In genomic region chr2:9311488-9311887, GRCh38 we compare ENCODE assay signal across 9 cellular contexts.
DNase-seq lines count a peak whose midpoint lies in the region; ATAC-seq and TF ChIP-seq lines count a peak whose summit lies in the region.
"Had no signal": no experiment of that assay in that cellular context is flagged by ENCODE, and none has a peak within 500 bp of the region (broad histone marks: within the 10 kb centered on the region; RNA-seq: fewer than 3 reads in every experiment).

No MANE protein-coding gene starts in this region.

- DNase-seq in HT1080 (ENCODE audit: low read depth) (peak; percentile 90), cerebellar cortex (ENCODE audit: low spot score) (peak; percentile 89), kidney tubule cell (ENCODE audit: low spot score) (peak; percentile 88), superior temporal gyrus (ENCODE audit: extremely low spot score) (peak; percentile 41), prostate gland (ENCODE audit: low spot score) (no peak)
- no peak for DNase-seq in T-helper 2 cell treated with Interferon-gamma antibody and Interleukin-4, amounts not matched to agents 5 μg/mL and 100 μg/mL, for 36 hours (ENCODE audit: low spot score)
- DNase-seq in effector CD4-positive, alpha-beta T cell, result no peak

- TF ChIP-seq POLR2A in prostate gland (IDR thresholded peaks at IDR 0.05), result no peak

- H3K27me3 Mint-ChIP-seq in T-helper 2 cell treated with Interferon-gamma antibody and Interleukin-4, amounts not matched to agents 5 μg/mL and 100 μg/mL, for 36 hours (ENCODE audit: low read depth), result no peaks in the 10 kb centered on the region
- H3K27me3 Mint-ChIP-seq: activated naive CD4-positive, alpha-beta T cell treated with anti-CD3 and anti-CD28 coated beads, Interleukin-2, amount 50 U/mL, for 24 hours had no signal

- peak overlapping the region in 1 of 2 donors; percentile 32 for H3K27ac ChIP-seq in prostate gland

- no peaks in the 10 kb centered on the region for H3K36me3 ChIP-seq in prostate gland

- no peak for ATAC-seq in HG02938 (IDR thresholded peaks at IDR 0.05; ENCODE audit: unreplicated experiment)

- H3K9me3 ChIP-seq in prostate gland, result no peaks in the 10 kb centered on the region

- H3K4me1 ChIP-seq in prostate gland (replicated peaks), result no peaks in the 10 kb centered on the region

- H3K27me3 ChIP-seq in prostate gland (replicated peaks; ENCODE audit: insufficient read depth), result no peaks in the 10 kb centered on the region

- H3K36me3 Mint-ChIP-seq in T-helper 2 cell treated with Interferon-gamma antibody and Interleukin-4, amounts not matched to agents 5 μg/mL and 100 μg/mL, for 36 hours (ENCODE audit: low read depth), result no peaks in the 10 kb centered on the region
- H3K36me3 Mint-ChIP-seq: activated naive CD4-positive, alpha-beta T cell treated with anti-CD3 and anti-CD28 coated beads, Interleukin-2, amount 50 U/mL, for 24 hours had no signal

- 76% methylated on average over 12 of the region's 12 CpGs for WGBS in prostate gland

- H3K4me3 ChIP-seq in prostate gland, result no peak overlapping the region

- peaks cover 2% of the 10 kb centered on the region for H3K4me1 Mint-ChIP-seq in T-helper 2 cell treated with Interferon-gamma antibody and Interleukin-4, amounts not matched to agents 5 μg/mL and 100 μg/mL, for 36 hours (ENCODE audit: low read depth)

- H3K9me3 Mint-ChIP-seq in T-helper 2 cell treated with Interferon-gamma antibody and Interleukin-4, amounts not matched to agents 5 μg/mL and 100 μg/mL, for 36 hours, result no peaks in the 10 kb centered on the region
- H3K9me3 Mint-ChIP-seq: activated naive CD4-positive, alpha-beta T cell treated with anti-CD3 and anti-CD28 coated beads, Interleukin-2, amount 50 U/mL, for 24 hours had no signal

- no peak for TF ChIP-seq CTCF in prostate gland (IDR thresholded peaks at IDR 0.05)

- H3K4me3 Mint-ChIP-seq in T-helper 2 cell treated with Interferon-gamma antibody and Interleukin-4, amounts not matched to agents 5 μg/mL and 100 μg/mL, for 36 hours, result no peak overlapping the region
- H3K4me3 Mint-ChIP-seq: activated naive CD4-positive, alpha-beta T cell treated with anti-CD3 and anti-CD28 coated beads, Interleukin-2, amount 50 U/mL, for 24 hours had no signal

- intact Hi-C loops in prostate gland (cut with DNase I), result loop anchor here (5.0 kb wide), 1 partner anchor 104 kb away; the partner anchor contains the start of gene ASAP2

- H3K27ac Mint-ChIP-seq in T-helper 2 cell treated with Interferon-gamma antibody and Interleukin-4, amounts not matched to agents 5 μg/mL and 100 μg/mL, for 36 hours, result no peak overlapping the region
- H3K27ac Mint-ChIP-seq: activated naive CD4-positive, alpha-beta T cell treated with anti-CD3 and anti-CD28 coated beads, Interleukin-2, amount 50 U/mL, for 24 hours had no signal

Comparison
In these comparisons a context has a peak if more than half of its experiments do, and no peak if none do; other contexts are left out.
1. DNase-seq: peak in HT1080 (single experiment), cerebellar cortex (single experiment), kidney tubule cell (single experiment) and superior temporal gyrus (single experiment); none in T-helper 2 cell treated with Interferon-gamma antibody and Interleukin-4, amounts not matched to agents 5 μg/mL and 100 μg/mL, for 36 hours (single experiment), prostate gland (single experiment) and effector CD4-positive, alpha-beta T cell (single experiment).